In the genomic region with DNA sequence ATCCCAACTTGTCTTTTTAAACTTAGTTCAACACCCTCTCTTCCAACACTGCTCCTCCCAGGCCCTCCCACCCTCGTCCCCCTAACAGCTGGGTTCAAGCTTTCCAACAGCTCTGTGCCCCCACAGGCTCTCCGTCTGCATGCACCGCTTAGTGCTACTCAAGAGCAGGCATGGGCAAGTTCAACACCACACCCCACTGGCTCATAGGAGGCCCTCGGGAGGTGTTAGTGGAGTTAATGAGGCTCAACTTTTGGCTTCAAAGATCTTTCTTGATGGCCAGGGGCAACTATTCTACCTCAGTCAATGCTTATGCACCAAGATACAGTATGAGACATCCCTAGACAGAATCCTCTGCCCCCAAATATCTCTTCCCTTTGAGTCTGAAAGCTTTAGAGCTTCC, we compare ENCODE assay signal across 27 cellular contexts.
"Had no signal": no experiment of that assay in that cellular context is flagged by ENCODE, and none has a peak within 500 bp of the region (broad histone marks: within the 10 kb centered on the region; RNA-seq: fewer than 3 reads in every experiment).

No MANE protein-coding gene starts in this region.

- H3K9me3 Mint-ChIP-seq: activated CD4-positive, alpha-beta T cell treated with anti-CD3 and anti-CD28 coated beads, Interleukin-2, amount 10 ng/mL, durations not matched to agents 7 days and 5 days; activated CD8-positive, alpha-beta T cell treated with anti-CD3 and anti-CD28 coated beads for 36 hours; activated naive CD8-positive, alpha-beta T cell treated with anti-CD3 and anti-CD28 coated beads, Interleukin-2, amount 50 U/mL, for 24 hours; naive thymus-derived CD8-positive, alpha-beta T cell; stimulated activated naive CD8-positive, alpha-beta T cell treated with anti-CD3 and anti-CD28 coated beads, Interleukin-15, amount 100 ng/mL, for 72 hours had no signal

- H3K4me1 Mint-ChIP-seq: activated CD4-positive, alpha-beta T cell treated with anti-CD3 and anti-CD28 coated beads, Interleukin-2, amount 10 ng/mL, durations not matched to agents 7 days and 5 days; activated CD8-positive, alpha-beta memory T cell treated with anti-CD3 and anti-CD28 coated beads, Interleukin-2, amount 10 ng/mL, durations not matched to agents 7 days and 5 days; activated naive CD8-positive, alpha-beta T cell treated with anti-CD3 and anti-CD28 coated beads, Interleukin-2, amount 50 U/mL, for 24 hours; naive thymus-derived CD8-positive, alpha-beta T cell; stimulated activated naive CD8-positive, alpha-beta T cell treated with anti-CD3 and anti-CD28 coated beads, Interleukin-15, amount 100 ng/mL, for 72 hours had no signal

- H3K36me3 ChIP-seq: esophagus squamous epithelium, neutrophil, ovary, right atrium auricular region had no signal

- DNase-seq: activated CD4-positive, alpha-beta T cell treated with anti-CD3 and anti-CD28 coated beads, Interleukin-2, amount 10 ng/mL, durations not matched to agents 7 days and 5 days; activated CD4-positive, CD25-positive, alpha-beta regulatory T cell treated with anti-CD3 and anti-CD28 coated beads, Interleukin-2, amount 50 U/mL, for 72 hours; activated CD8-positive, alpha-beta memory T cell treated with anti-CD3 and anti-CD28 coated beads, Interleukin-2, amount 10 ng/mL, durations not matched to agents 7 days and 5 days; activated CD8-positive, alpha-beta T cell treated with anti-CD3 and anti-CD28 coated beads for 36 hours; activated gamma-delta T cell; activated naive CD4-positive, alpha-beta T cell treated with anti-CD3 and anti-CD28 coated beads, Interleukin-2, amount 50 U/mL, for 16 hours; activated naive CD8-positive, alpha-beta T cell treated with anti-CD3 and anti-CD28 coated beads, Interleukin-2, amount 50 U/mL, for 24 hours; activated T-cell treated with anti-CD3 and anti-CD28 coated beads for 4 hours; anterior cingulate cortex; body of pancreas; central memory CD4-positive, alpha-beta T cell; dermis blood vessel endothelial cell; effector memory CD4-positive, alpha-beta T cell; esophagus squamous epithelium; heart left ventricle; islet precursor cell; naive thymus-derived CD8-positive, alpha-beta T cell; ovary; psoas muscle; stimulated activated CD4-positive, alpha-beta T cell treated with anti-CD3 and anti-CD28 coated beads, Interleukin-12 subunit alpha, Interleukin-12 subunit beta, amount 100 ng/mL, for 4 hours; stimulated activated CD4-positive, alpha-beta T cell treated with anti-CD3 and anti-CD28 coated beads, Interleukin-4, amount 100 ng/mL, for 4 hours; stimulated activated naive CD8-positive, alpha-beta T cell treated with anti-CD3 and anti-CD28 coated beads, Interleukin-15, amount 100 ng/mL, for 72 hours had no signal

- H3K27ac ChIP-seq: body of pancreas, esophagus squamous epithelium, gastroesophageal sphincter, neutrophil, ovary, psoas muscle, tibial nerve had no signal

- H3K27ac Mint-ChIP-seq: activated CD4-positive, alpha-beta T cell treated with anti-CD3 and anti-CD28 coated beads, Interleukin-2, amount 10 ng/mL, durations not matched to agents 7 days and 5 days; activated CD8-positive, alpha-beta memory T cell treated with anti-CD3 and anti-CD28 coated beads, Interleukin-2, amount 10 ng/mL, durations not matched to agents 7 days and 5 days; activated CD8-positive, alpha-beta T cell treated with anti-CD3 and anti-CD28 coated beads for 36 hours; activated naive CD8-positive, alpha-beta T cell treated with anti-CD3 and anti-CD28 coated beads, Interleukin-2, amount 50 U/mL, for 24 hours; naive thymus-derived CD8-positive, alpha-beta T cell had no signal

- H3K4me1 ChIP-seq: psoas muscle had no signal

- H3K4me3 ChIP-seq: body of pancreas, esophagus squamous epithelium, gastroesophageal sphincter, heart left ventricle, lung, ovary, psoas muscle, right atrium auricular region, tibial nerve had no signal

- H3K4me3 Mint-ChIP-seq: activated CD4-positive, alpha-beta T cell treated with anti-CD3 and anti-CD28 coated beads, Interleukin-2, amount 10 ng/mL, durations not matched to agents 7 days and 5 days; activated CD8-positive, alpha-beta memory T cell treated with anti-CD3 and anti-CD28 coated beads, Interleukin-2, amount 10 ng/mL, durations not matched to agents 7 days and 5 days; activated CD8-positive, alpha-beta T cell treated with anti-CD3 and anti-CD28 coated beads for 36 hours; activated naive CD8-positive, alpha-beta T cell treated with anti-CD3 and anti-CD28 coated beads, Interleukin-2, amount 50 U/mL, for 24 hours; naive thymus-derived CD8-positive, alpha-beta T cell; stimulated activated naive CD8-positive, alpha-beta T cell treated with anti-CD3 and anti-CD28 coated beads, Interleukin-15, amount 100 ng/mL, for 72 hours had no signal

- H3K9me3 ChIP-seq: body of pancreas, esophagus squamous epithelium, gastroesophageal sphincter, heart left ventricle, neutrophil, ovary, psoas muscle, right atrium auricular region, tibial nerve had no signal

- H3K36me3 Mint-ChIP-seq: activated CD8-positive, alpha-beta memory T cell treated with anti-CD3 and anti-CD28 coated beads, Interleukin-2, amount 10 ng/mL, durations not matched to agents 7 days and 5 days; naive thymus-derived CD8-positive, alpha-beta T cell had no signal

- H3K27me3 ChIP-seq: body of pancreas, heart left ventricle, neutrophil, ovary, right atrium auricular region, tibial nerve had no signal
